ENCODE assay signal across 15 cellular contexts in the genomic region with DNA sequence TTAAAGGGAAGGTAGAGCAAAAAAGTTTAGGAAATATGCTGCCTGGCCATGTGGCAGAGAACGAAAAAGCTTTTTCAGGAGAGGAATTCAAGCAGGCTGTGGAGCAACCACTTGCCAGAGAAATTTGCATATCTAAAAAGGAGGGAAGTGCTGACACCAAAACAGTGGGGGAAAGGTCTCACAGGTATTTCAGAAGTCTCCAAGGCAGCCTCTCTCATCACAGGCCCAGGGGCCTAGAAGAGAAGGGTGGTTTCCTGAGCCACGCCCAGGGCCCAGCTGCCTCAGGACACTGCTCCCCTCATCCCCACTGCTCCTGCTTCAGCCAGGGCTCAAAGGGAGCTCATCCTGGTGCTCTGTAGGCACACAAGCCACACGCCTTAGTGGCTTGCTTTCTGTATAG. TPM values are rescaled to one million over a fixed set of nuclear protein-coding genes. Genes with fewer than 3 reads are reported as not detected.
DNase-seq lines count a peak whose midpoint lies in the region; ATAC-seq and TF ChIP-seq lines count a peak whose summit lies in the region.
"Had no signal": no experiment of that assay in that cellular context is flagged by ENCODE, and none has a peak within 500 bp of the region (broad histone marks: within the 10 kb centered on the region; RNA-seq: fewer than 3 reads in every experiment).

No MANE protein-coding gene starts in this region.

- peak; percentile 46 for ATAC-seq in GM21360 (IDR thresholded peaks at IDR 0.05; ENCODE audit: unreplicated experiment)
- peak; percentile 41 for ATAC-seq in HG03025 (IDR thresholded peaks at IDR 0.05; ENCODE audit: low FRiP score, unreplicated experiment)
- no peak for ATAC-seq in PC-3
- ATAC-seq in HG02938 (IDR thresholded peaks at IDR 0.05; ENCODE audit: unreplicated experiment) = no peak
- ATAC-seq: HepG2 had no signal

- no peak overlapping the region for H3K4me2 ChIP-seq in PC-3 (ENCODE audit: low read length)

- no TSS peak for BruUV-seq in PC-3 (replicated peaks; lab: Mats Ljungman, UMichigan)

- no peak for TF ChIP-seq CTCF in GM06990 (IDR thresholded peaks at IDR 0.05; ENCODE audit: insufficient read depth, low read length, poor library complexity, severe bottlenecking)
- TF ChIP-seq CTCF in PC-3 (conservative IDR thresholded peaks at IDR 0.05; ENCODE audit: low read depth, low read length) = no peak

- no peaks in the 10 kb centered on the region for H4K20me1 ChIP-seq in PC-3 (ENCODE audit: low read length)

- no peaks in the 10 kb centered on the region for H3K27me3 ChIP-seq in GM06990 (replicated peaks; ENCODE audit: control insufficient read depth, insufficient read depth, low read length)
- H3K27me3 ChIP-seq in PC-3 (ENCODE audit: low read length) = no peaks in the 10 kb centered on the region

- H3F3A ChIP-seq in PC-3 (ENCODE audit: low read length, unreplicated experiment) = no peaks in the 10 kb centered on the region

- no peaks in the 10 kb centered on the region for H3K9me3 ChIP-seq in PC-3 (ENCODE audit: low read length)

- DNase-seq in GM06990 (ENCODE audit: extremely low read depth, insufficient read length) = peak; percentile 49
- DNase-seq in PC-3 = no peak
- DNase-seq in DMS 273 treated with DMSO at 0.1 percent for 48 hours (lab: John Stamatoyannopoulos, UW) = no peak
- no peak for DNase-seq in stimulated activated CD4-positive, alpha-beta T cell treated with anti-CD3 and anti-CD28 coated beads, Interleukin-12 subunit alpha, Interleukin-12 subunit beta, amount 100 ng/mL, for 4 hours
- no peak for DNase-seq in NCI-H1092 treated with DMSO at 0.1 percent for 48 hours (lab: John Stamatoyannopoulos, UW)
- DNase-seq: activated CD8-positive, alpha-beta memory T cell treated with anti-CD3 and anti-CD28 coated beads, Interleukin-2, amount 50 U/mL, for 4 hours; amygdala; cortex of kidney; NCI-H1417 treated with DMSO at 0.1 percent for 48 hours; NCI-H748 treated with DMSO at 0.1 percent for 48 hours; SHP77 treated with DMSO at 0.1 percent for 48 hours had no signal

- peaks cover 69% of the 10 kb centered on the region for H3K79me2 ChIP-seq in PC-3 (ENCODE audit: low read length)

- 0 out of 2 replicates have a peak overlapping the region, but pooled peaks have one; percentile 1 for H3K27ac ChIP-seq in PC-3 (ENCODE audit: low read length)

- H3K9ac ChIP-seq in PC-3 (ENCODE audit: low read length) = no peak overlapping the region

- CTCF ChIA-PET in PC-3 (lab: Charles Lee) = no interaction called here

- POLR2A ChIA-PET in PC-3 (lab: Charles Lee; ENCODE audit: unreplicated experiment) = no interaction called here

- intact Hi-C loops in PC-3 (cut with micrococcal nuclease) = no loop called here

- no peaks in the 10 kb centered on the region; the same call in none of the 2 replicates for H3K36me3 ChIP-seq in GM06990 (ENCODE audit: control insufficient read depth, insufficient read depth, low read length)
- no peaks in the 10 kb centered on the region for H3K36me3 ChIP-seq in PC-3 (ENCODE audit: low read depth, low read length)

- no peaks in the 10 kb centered on the region for H3K9me2 ChIP-seq in PC-3 (replicated peaks; ENCODE audit: low read length)

- no peak overlapping the region for H2AFZ ChIP-seq in PC-3 (ENCODE audit: low read length)

- H3K4me3 ChIP-seq in GM06990 (replicated peaks; ENCODE audit: low read depth, low read length) (no peak overlapping the region), PC-3 (ENCODE audit: low read length) (no peak overlapping the region)

- peaks cover 51% of the 10 kb centered on the region for H3K4me1 ChIP-seq in PC-3 (ENCODE audit: insufficient read depth, low read length)

RNA-seq across cellular contexts. Expression of gene STS, which starts 29.9 kb away (rescaled TPM):
- 3.1 and 3.3 TPM in 2 replicates for total RNA-seq in PC-3 (2014; rRNA removed)

RNA-seq across cellular contexts. Expression of gene PUDP, which starts 30.4 kb away (rescaled TPM):
- 7.6 and 7.8 TPM in 2 replicates for total RNA-seq in PC-3 (2014; rRNA removed)

Comparison
In these comparisons a context has a peak if more than half of its experiments do, and no peak if none do; other contexts are left out.
1. ATAC-seq: peak in GM21360 (single experiment) and HG03025 (single experiment); none in PC-3 (single experiment) and HG02938 (single experiment).